Comparison of ENCODE assay signal across 24 cellular contexts in genomic region chr11:69099193-69099592, GRCh38. TPM values are rescaled to one million over a fixed set of nuclear protein-coding genes. Genes with fewer than 3 reads are reported as not detected.
A peak's percentile ranks its signal among the peaks of the same experiment; 100 is the strongest.
DNase-seq lines count a peak whose midpoint lies in the region; ATAC-seq, FAIRE-seq and TF ChIP-seq lines count a peak whose summit lies in the region.
"Had no signal": no experiment of that assay in that cellular context is flagged by ENCODE, and none has a peak within 500 bp of the region (broad histone marks: within the 10 kb centered on the region; RNA-seq: fewer than 3 reads in every experiment).

No MANE protein-coding gene starts in this region.

- H3K9ac ChIP-seq in kidney (ENCODE audit: low read length in 2 of 2), result no peak overlapping the region
- H3K9ac ChIP-seq: SK-N-SH had no signal

- no peak for TF ChIP-seq CTCF in kidney (IDR thresholded peaks at IDR 0.05; ENCODE audit: borderline replicate concordance, extremely low read depth, insufficient read depth)

- intact Hi-C loops in left colon (cut with DNase I, micrococcal nuclease), result no loop called here
- intact Hi-C loops in kidney (cut with DNase I), result no loop called here

- H3K4me1 ChIP-seq in SJCRH30 (peaks cover 7% of the 10 kb centered on the region; the same call in 1 of the 2 replicates), small intestine (ENCODE audit: control insufficient read depth in 2 of 2, insufficient read depth in 1 of 2, low read depth in 1 of 2, low read length in 1 of 2) (no peaks in the 10 kb centered on the region), kidney (ENCODE audit: control insufficient read depth in 1 of 2, insufficient read depth in 1 of 2, low read depth in 1 of 2, low read length in 2 of 2) (peaks cover 6 to 9% of the 10 kb centered on the region in 2 donors)

- DNase-seq in activated CD4-positive, alpha-beta T cell treated with anti-CD3 and anti-CD28 coated beads, Interleukin-2, amount 10 ng/mL, durations not matched to agents 7 days and 5 days, result peak; percentile 11
- DNase-seq in activated CD4-positive, alpha-beta T cell treated with anti-CD3 and anti-CD28 coated beads for 4 hours, result no peak
- DNase-seq in SJCRH30, result peak; percentile 42 to 50
- DNase-seq in left colon, result peak in 1 of 2 donors; percentile 53
- DNase-seq in small intestine, result peak; percentile 30
- DNase-seq in GM19239 (ENCODE audit: insufficient read length, low spot score), result no peak
- no peak for DNase-seq in kidney
- DNase-seq: AML-193; Calu3; CD8-positive, alpha-beta memory T cell; DMS53; EL; GF-D8; Kasumi-1; NCI-H1092 treated with DMSO at 0.1 percent for 48 hours; NCI-H2029 treated with DMSO at 0.1 percent for 48 hours; NCI-H226; NCI-H774; Right ventricle myocardium superior; SK-N-SH had no signal

- no peak overlapping the region for H3K27ac ChIP-seq in SJCRH30
- H3K27ac ChIP-seq in small intestine (ENCODE audit: low read depth in 1 of 2, low read length in 1 of 2), result no peak overlapping the region
- H3K27ac ChIP-seq in kidney (ENCODE audit: low read depth in 2 of 2, low read length in 2 of 2), result no peak overlapping the region
- H3K27ac ChIP-seq: C4-2B had no signal

- no peaks in the 10 kb centered on the region for H3K9me3 Mint-ChIP-seq in activated CD4-positive, alpha-beta T cell treated with anti-CD3 and anti-CD28 coated beads, Interleukin-2, amount 10 ng/mL, durations not matched to agents 7 days and 5 days
- H3K9me3 Mint-ChIP-seq: CD8-positive, alpha-beta memory T cell had no signal

- no peak overlapping the region for H3K27ac Mint-ChIP-seq in activated CD4-positive, alpha-beta T cell treated with anti-CD3 and anti-CD28 coated beads, Interleukin-2, amount 10 ng/mL, durations not matched to agents 7 days and 5 days
- H3K27ac Mint-ChIP-seq: CD8-positive, alpha-beta memory T cell had no signal

- H3K36me3 ChIP-seq in SJCRH30 (no peaks in the 10 kb centered on the region), small intestine (ENCODE audit: control insufficient read depth in 2 of 2, insufficient read depth in 2 of 2, low read length in 2 of 2) (no peaks in the 10 kb centered on the region), kidney (ENCODE audit: control insufficient read depth in 1 of 2, insufficient read depth in 2 of 2, low read length in 2 of 2) (no peaks in the 10 kb centered on the region)

- CTCF ChIA-PET in activated CD4-positive, alpha-beta T cell treated with anti-CD3 and anti-CD28 coated beads, Interleukin-2, amount 10 ng/mL, durations not matched to agents 7 days and 5 days (lab: Charles Lee), result interaction anchor here (1.5 kb wide), 1 partner anchor 12 kb away, joined by 5 read pairs; no protein-coding TSS in a partner anchor

- no peak for FAIRE-seq in small intestine (lab: Jason Lieb, UNC)
- FAIRE-seq in GM19239 (lab: Jason Lieb, UNC), result no peak
- FAIRE-seq in kidney (lab: Jason Lieb, UNC), result no peak
- FAIRE-seq: RCC 7860 had no signal

- no peaks in the 10 kb centered on the region for H3K27me3 ChIP-seq in SJCRH30
- no peaks in the 10 kb centered on the region for H3K27me3 ChIP-seq in small intestine (ENCODE audit: control insufficient read depth in 2 of 2, insufficient read depth in 2 of 2, low read length in 2 of 2)

- WGBS in small intestine, 3 donors, result 25 to 52% (median 32%) methylated on average over 17 of the region's 17 CpGs

- H3K9me3 ChIP-seq in SJCRH30 (replicated peaks), result no peaks in the 10 kb centered on the region
- no peaks in the 10 kb centered on the region for H3K9me3 ChIP-seq in small intestine (ENCODE audit: control insufficient read depth, low read depth)
- no peaks in the 10 kb centered on the region for H3K9me3 ChIP-seq in kidney (ENCODE audit: control insufficient read depth in 1 of 2, low read length in 2 of 2)
- H3K9me3 ChIP-seq: SK-N-SH had no signal

- ATAC-seq in left colon (peak; percentile 68), HG03039 (IDR thresholded peaks at IDR 0.05; ENCODE audit: unreplicated experiment) (no peak)

- no peak overlapping the region for H3K4me3 ChIP-seq in SJCRH30
- H3K4me3 ChIP-seq in small intestine (ENCODE audit: low read depth in 1 of 2, low read length in 2 of 2), result no peak overlapping the region
- H3K4me3 ChIP-seq in kidney (ENCODE audit: low read length in 2 of 2), result no peak overlapping the region

- no peaks in the 10 kb centered on the region for H3K36me3 Mint-ChIP-seq in activated CD4-positive, alpha-beta T cell treated with anti-CD3 and anti-CD28 coated beads, Interleukin-2, amount 10 ng/mL, durations not matched to agents 7 days and 5 days (ENCODE audit: low read depth)

- H3K4me1 Mint-ChIP-seq in activated CD4-positive, alpha-beta T cell treated with anti-CD3 and anti-CD28 coated beads, Interleukin-2, amount 10 ng/mL, durations not matched to agents 7 days and 5 days, result peaks cover 7% of the 10 kb centered on the region
- H3K4me1 Mint-ChIP-seq: CD8-positive, alpha-beta memory T cell had no signal

- no peaks in the 10 kb centered on the region for H3K27me3 Mint-ChIP-seq in activated CD4-positive, alpha-beta T cell treated with anti-CD3 and anti-CD28 coated beads, Interleukin-2, amount 10 ng/mL, durations not matched to agents 7 days and 5 days

- POLR2A ChIA-PET in activated CD4-positive, alpha-beta T cell treated with anti-CD3 and anti-CD28 coated beads, Interleukin-2, amount 10 ng/mL, durations not matched to agents 7 days and 5 days (lab: Charles Lee), result no interaction called here

- no peak overlapping the region for H3K4me3 Mint-ChIP-seq in activated CD4-positive, alpha-beta T cell treated with anti-CD3 and anti-CD28 coated beads, Interleukin-2, amount 10 ng/mL, durations not matched to agents 7 days and 5 days
- H3K4me3 Mint-ChIP-seq: CD8-positive, alpha-beta memory T cell had no signal

RNA-seq across cellular contexts. Expression of gene TPCN2, which starts 50.5 kb away (rescaled TPM):
- total RNA-seq in activated CD4-positive, alpha-beta T cell treated with anti-CD3 and anti-CD28 coated beads, Interleukin-2, amount 10 ng/mL, durations not matched to agents 7 days and 5 days, result 10 to 100 TPM; 18.0 to 22.1 TPM
- total RNA-seq in SJCRH30 (2014; rRNA removed; shearing (Covaris generic)), result 3.9 and 5.5 TPM in 2 replicates
- total RNA-seq in left colon (10 to 100 TPM; 17.1 to 17.6 TPM), kidney (22.4 TPM)
- polyA plus RNA-seq in small intestine (10 to 100 TPM; 11.1 to 13.6 (median 12.0) TPM), kidney (ENCODE audit: insufficient read depth, low read depth, low replicate concordance) (12.9 TPM)

RNA-seq across cellular contexts. Expression of gene SMIM38, which starts 56.5 kb away (rescaled TPM):
- total RNA-seq in activated CD4-positive, alpha-beta T cell treated with anti-CD3 and anti-CD28 coated beads, Interleukin-2, amount 10 ng/mL, durations not matched to agents 7 days and 5 days, result under 1 TPM in 1 of 2 experiments, not detected in 1; 0.12 TPM
- 0.30 and 0.40 TPM in 2 replicates for total RNA-seq in SJCRH30 (2014; rRNA removed; shearing (Covaris generic))
- total RNA-seq in left colon (under 1 TPM; 0.22 to 0.70 TPM), kidney (0.63 TPM)
- polyA plus RNA-seq in small intestine (under 1 TPM in 1 of 3 donors, not detected in 2; 0.09 TPM), kidney (ENCODE audit: insufficient read depth, low read depth, low replicate concordance) (0.19 TPM)
- total RNA-seq: H4, Right ventricle myocardium superior had no signal
- polyA plus RNA-seq: CD8-positive, alpha-beta memory T cell had no signal

Comparison
In these comparisons a context has a peak if more than half of its experiments do, and no peak if none do; other contexts are left out.
1. DNase-seq: peak in activated CD4-positive, alpha-beta T cell treated with anti-CD3 and anti-CD28 coated beads, Interleukin-2, amount 10 ng/mL, durations not matched to agents 7 days and 5 days (single experiment), SJCRH30 (2 of 2) and small intestine (single experiment); none in activated CD4-positive, alpha-beta T cell treated with anti-CD3 and anti-CD28 coated beads for 4 hours (0 of 2), GM19239 (single experiment) and kidney (single experiment).